Comparison of ENCODE assay signal across 1 cellular context in genomic region chr3:186046838-186047237, GRCh38.
TF ChIP-seq lines count a peak whose summit lies in the region.

No MANE protein-coding gene starts in this region.

TF ChIP-seq in PFSK-1, 5 proteins besides CTCF, POLR2A, EP300 and RAD21 (continued from another document):
- TF ChIP-seq SIN3A (IDR thresholded peaks at IDR 0.05; ENCODE audit: borderline replicate concordance, insufficient read depth, low read length), result no peak
